20 cellular contexts compared by ENCODE assay signal in genomic region chr4:162700815-162701361, GRCh38.
DNase-seq lines count a peak whose midpoint lies in the region; ATAC-seq and TF ChIP-seq lines count a peak whose summit lies in the region.
"Had no signal": no experiment of that assay in that cellular context is flagged by ENCODE, and none has a peak within 500 bp of the region (broad histone marks: within the 10 kb centered on the region; RNA-seq: fewer than 3 reads in every experiment).

No MANE protein-coding gene starts in this region.

- H3K27me3 ChIP-seq in gastrocnemius medialis, result no peaks in the 10 kb centered on the region
- H3K27me3 ChIP-seq: BLaER1, hepatocyte, tibial nerve had no signal

- no peak overlapping the region for H3K4me3 ChIP-seq in mesodermal cell (ENCODE audit: extremely low read depth, insufficient read depth, low read length, poor library complexity, severe bottlenecking)
- no peak overlapping the region for H3K4me3 ChIP-seq in gastrocnemius medialis
- H3K4me3 ChIP-seq: BLaER1, HAP-1, hepatocyte, tibial nerve had no signal

- in situ Hi-C loops in gastrocnemius medialis (cut with MboI; ENCODE audit: low sequenced_read_pairs in 4 of 4), result no loop called here

- H3K36me3 ChIP-seq in mesodermal cell (ENCODE audit: control insufficient read depth, insufficient read depth, low read length) (no peaks in the 10 kb centered on the region), gastrocnemius medialis (no peaks in the 10 kb centered on the region)
- H3K36me3 ChIP-seq: BLaER1, HAP-1, tibial nerve had no signal

- no peak for DNase-seq in gastrocnemius medialis
- DNase-seq in NCI-H1092 treated with DMSO at 0.1 percent for 48 hours (lab: John Stamatoyannopoulos, UW), result no peak
- DNase-seq: activated CD4-positive, alpha-beta T cell treated with anti-CD3 and anti-CD28 coated beads, Interleukin-2, amount 50 U/mL, for 48 hours; activated naive CD4-positive, alpha-beta T cell treated with anti-CD3 and anti-CD28 coated beads, Interleukin-2, amount 50 U/mL, for 16 hours; endodermal cell; GF-D8; kidney glomerular epithelial cell; NCI-H1417 treated with DMSO at 0.1 percent for 48 hours; RPMI8226; stimulated activated CD4-positive, alpha-beta T cell treated with anti-CD3 and anti-CD28 coated beads, Interleukin-12 subunit alpha, Interleukin-12 subunit beta, amount 100 ng/mL, for 4 hours; stimulated activated naive B cell treated with anti-CD40 and anti-IgM and Interleukin-4, amounts not matched to agents 10 μg/mL and 1 μg/mL and 100 μg/mL, for 72 hours had no signal

- H3K27ac ChIP-seq in mesodermal cell (ENCODE audit: low read depth, low read length, severe bottlenecking), result peak overlapping the region; percentile 26
- H3K27ac ChIP-seq in gastrocnemius medialis, result no peak overlapping the region
- H3K27ac ChIP-seq: BLaER1, hepatocyte, tibial nerve had no signal

- no peak for TF ChIP-seq CTCF in gastrocnemius medialis (IDR thresholded peaks at IDR 0.05 in 4 of 5, conservative IDR thresholded peaks at IDR 0.05 in 1 of 5)

- WGBS in mesodermal cell (ENCODE audit: insufficient coverage in 2 of 2), 2 experiments, result no CpG with 5 or more reads among the region's 3 CpGs

- TF ChIP-seq POLR2A in gastrocnemius medialis (IDR thresholded peaks at IDR 0.05), result no peak

- H3K9me3 ChIP-seq in mesodermal cell (ENCODE audit: control insufficient read depth, low read length) (no peaks in the 10 kb centered on the region), gastrocnemius medialis (no peaks in the 10 kb centered on the region)
- H3K9me3 ChIP-seq: BLaER1, HAP-1 had no signal

- H3K4me1 ChIP-seq in mesodermal cell (ENCODE audit: control insufficient read depth, insufficient read depth, low read length, poor library complexity, severe bottlenecking) (no peaks in the 10 kb centered on the region), gastrocnemius medialis (peaks cover 6 to 13% of the 10 kb centered on the region in 2 donors)
- H3K4me1 ChIP-seq: tibial nerve had no signal

- intact Hi-C loops in gastrocnemius medialis (cut with DNase I; ENCODE audit: low total_unique reads), result no loop called here

- ATAC-seq in GM18868 (IDR thresholded peaks at IDR 0.05; ENCODE audit: unreplicated experiment), result peak; percentile 64
- peak; percentile 66 for ATAC-seq in GM21619 (IDR thresholded peaks at IDR 0.05; ENCODE audit: unreplicated experiment)
- peak; percentile 46 for ATAC-seq in HG03108 (IDR thresholded peaks at IDR 0.05; ENCODE audit: unreplicated experiment)
- ATAC-seq in HG03460 (IDR thresholded peaks at IDR 0.05; ENCODE audit: unreplicated experiment), result no peak
- no peak for ATAC-seq in gastrocnemius medialis
- ATAC-seq: stimulated activated naive B cell treated with anti-CD40 and anti-IgM and Interleukin-4, amounts not matched to agents 10 μg/mL and 1 μg/mL and 100 μg/mL, for 72 hours had no signal

Comparison
In these comparisons a context has a peak if more than half of its experiments do, and no peak if none do; other contexts are left out.
1. ATAC-seq: peak in GM18868 (single experiment), GM21619 (single experiment) and HG03108 (single experiment); none in HG03460 (single experiment) and gastrocnemius medialis (0 of 2).